15 cellular contexts compared by ENCODE assay signal in genomic region chr4:111689731-111690130, GRCh38.
DNase-seq lines count a peak whose midpoint lies in the region; ATAC-seq and TF ChIP-seq lines count a peak whose summit lies in the region.
"Had no signal": no experiment of that assay in that cellular context is flagged by ENCODE, and none has a peak within 500 bp of the region (broad histone marks: within the 10 kb centered on the region; RNA-seq: fewer than 3 reads in every experiment).

No MANE protein-coding gene starts in this region.

- no peak for TF ChIP-seq EP300 in gastroesophageal sphincter (IDR thresholded peaks at IDR 0.05)

- ATAC-seq in gastroesophageal sphincter = no peak

- H3K4me3 Mint-ChIP-seq in glutamatergic neuron (ENCODE audit: unreplicated experiment) = no peak overlapping the region
- H3K4me3 Mint-ChIP-seq in endothelial cell (ENCODE audit: unreplicated experiment) = no peak overlapping the region
- H3K4me3 Mint-ChIP-seq: T-helper 1 cell treated with Interleukin-12 subunit alpha and Interleukin-12 subunit beta and Interleukin-4 antibody, amounts not matched to agents 30 μg/mL and 1 μg/mL, for 36 hours had no signal

- H3K27me3 Mint-ChIP-seq in glutamatergic neuron (ENCODE audit: unreplicated experiment) (no peaks in the 10 kb centered on the region), endothelial cell (ENCODE audit: unreplicated experiment) (no peaks in the 10 kb centered on the region)

- H3K36me3 ChIP-seq in SK-N-MC (ENCODE audit: insufficient read depth, low read length) (no peaks in the 10 kb centered on the region), gastroesophageal sphincter (no peaks in the 10 kb centered on the region)
- H3K36me3 ChIP-seq: BLaER1 treated with 17β-estradiol and CSF1 and Interleukin-3, amounts not matched to agents 10 nM and 100 nM; ovary; suprapubic skin had no signal

- H3K27ac Mint-ChIP-seq in glutamatergic neuron (ENCODE audit: unreplicated experiment) = no peak overlapping the region
- no peak overlapping the region for H3K27ac Mint-ChIP-seq in endothelial cell (ENCODE audit: unreplicated experiment)
- H3K27ac Mint-ChIP-seq: T-helper 1 cell treated with Interleukin-12 subunit alpha and Interleukin-12 subunit beta and Interleukin-4 antibody, amounts not matched to agents 30 μg/mL and 1 μg/mL, for 36 hours had no signal

- H3K27me3 ChIP-seq in gastroesophageal sphincter = no peaks in the 10 kb centered on the region
- H3K27me3 ChIP-seq: BLaER1 treated with 17β-estradiol and CSF1 and Interleukin-3, amounts not matched to agents 10 nM and 100 nM; suprapubic skin had no signal

- TF ChIP-seq CTCF in fibroblast of villous mesenchyme (IDR thresholded peaks at IDR 0.05; ENCODE audit: insufficient read depth, low read depth, low read length) = no peak
- TF ChIP-seq CTCF in gastroesophageal sphincter (IDR thresholded peaks at IDR 0.05) = no peak
- TF ChIP-seq CTCF in glutamatergic neuron (IDR thresholded peaks at IDR 0.05; ENCODE audit: partially characterized antibody, unreplicated experiment) = no peak
- no peak for TF ChIP-seq CTCF in endothelial cell (IDR thresholded peaks at IDR 0.05; ENCODE audit: unreplicated experiment)

- H3K9me3 Mint-ChIP-seq in glutamatergic neuron (ENCODE audit: unreplicated experiment) = no peaks in the 10 kb centered on the region
- no peaks in the 10 kb centered on the region for H3K9me3 Mint-ChIP-seq in endothelial cell (ENCODE audit: unreplicated experiment)
- H3K9me3 Mint-ChIP-seq: T-helper 1 cell treated with Interleukin-12 subunit alpha and Interleukin-12 subunit beta and Interleukin-4 antibody, amounts not matched to agents 30 μg/mL and 1 μg/mL, for 36 hours had no signal

- H3K9me3 ChIP-seq in SK-N-MC (ENCODE audit: low read depth, low read length) (no peaks in the 10 kb centered on the region; the same call in 1 of the 2 replicates), gastroesophageal sphincter (no peaks in the 10 kb centered on the region)
- H3K9me3 ChIP-seq: BLaER1 treated with 17β-estradiol and CSF1 and Interleukin-3, amounts not matched to agents 10 nM and 100 nM; ovary; suprapubic skin had no signal

- no peak for TF ChIP-seq POLR2A in gastroesophageal sphincter (IDR thresholded peaks at IDR 0.05)

- peaks cover 0 to 3% (median 0%) of the 10 kb centered on the region in 3 donors for H3K4me1 ChIP-seq in gastroesophageal sphincter
- H3K4me1 ChIP-seq: BLaER1 treated with 17β-estradiol and CSF1 and Interleukin-3, amounts not matched to agents 10 nM and 100 nM had no signal

- H3K9ac ChIP-seq in SK-N-MC (ENCODE audit: insufficient read length) = no peak overlapping the region
- H3K9ac ChIP-seq: BLaER1 treated with 17β-estradiol and CSF1 and Interleukin-3, amounts not matched to agents 10 nM and 100 nM had no signal

- WGBS in gastroesophageal sphincter (ENCODE audit: low coverage in 1 of 2), 2 donors = 50 to 58% methylated on average over 1 of the region's 1 CpG

- H3K27ac ChIP-seq in SK-N-MC (peak overlapping the region; percentile 86), gastroesophageal sphincter (no peak overlapping the region)
- H3K27ac ChIP-seq: BLaER1 treated with 17β-estradiol and CSF1 and Interleukin-3, amounts not matched to agents 10 nM and 100 nM; ovary; suprapubic skin had no signal

- H3K4me1 Mint-ChIP-seq in glutamatergic neuron (ENCODE audit: low read depth, unreplicated experiment) = no peaks in the 10 kb centered on the region
- no peaks in the 10 kb centered on the region for H3K4me1 Mint-ChIP-seq in endothelial cell (ENCODE audit: unreplicated experiment)

- peak overlapping the region; percentile 59 for H3K4me3 ChIP-seq in SK-N-MC
- no peak overlapping the region for H3K4me3 ChIP-seq in fibroblast of villous mesenchyme (ENCODE audit: low read depth, low read length)
- no peak overlapping the region for H3K4me3 ChIP-seq in skeletal muscle cell (ENCODE audit: low read depth, low read length)
- no peak overlapping the region for H3K4me3 ChIP-seq in gastroesophageal sphincter
- H3K4me3 ChIP-seq: BLaER1 treated with 17β-estradiol and CSF1 and Interleukin-3, amounts not matched to agents 10 nM and 100 nM; ovary; suprapubic skin had no signal

- DNase-seq in ELR (ENCODE audit: low read depth) (peak; percentile 76), SK-N-MC (ENCODE audit: low read depth, low spot score) (no peak), fibroblast of villous mesenchyme (ENCODE audit: low read depth) (peak; percentile 66), skeletal muscle cell (ENCODE audit: low read depth) (peak; percentile 2), glutamatergic neuron (no peak), endothelial cell (ENCODE audit: low spot score) (no peak), SIG-M5 treated with dmso at 0.1 percent for 504 hours (lab: John Stamatoyannopoulos, UW; ENCODE audit: unreplicated experiment) (no peak)
- DNase-seq: central memory CD4-positive, alpha-beta T cell; NCI-H1436 treated with DMSO at 0.1 percent for 48 hours; ovary; small intestine had no signal

- H3K36me3 Mint-ChIP-seq in glutamatergic neuron (ENCODE audit: unreplicated experiment) (no peaks in the 10 kb centered on the region), endothelial cell (ENCODE audit: low read depth, unreplicated experiment) (no peaks in the 10 kb centered on the region)

Comparison
In these comparisons a context has a peak if more than half of its experiments do, and no peak if none do; other contexts are left out.
1. DNase-seq: peak in ELR (single experiment), fibroblast of villous mesenchyme (single experiment) and skeletal muscle cell (single experiment); none in SK-N-MC (single experiment), glutamatergic neuron (single experiment), endothelial cell (single experiment) and SIG-M5 treated with dmso at 0.1 percent for 504 hours (single experiment).